ENCODE assay signal across 22 cellular contexts in genomic region chr4:9947168-9948062, GRCh38.
DNase-seq lines count a peak whose midpoint lies in the region; ATAC-seq, FAIRE-seq and TF ChIP-seq lines count a peak whose summit lies in the region.
"Had no signal": no experiment of that assay in that cellular context is flagged by ENCODE, and none has a peak within 500 bp of the region (broad histone marks: within the 10 kb centered on the region; RNA-seq: fewer than 3 reads in every experiment).

No MANE protein-coding gene starts in this region.

- no peaks in the 10 kb centered on the region for H3K9me3 Mint-ChIP-seq in MCF 10A (ENCODE audit: unreplicated experiment)
- no peaks in the 10 kb centered on the region for H3K9me3 Mint-ChIP-seq in osteocyte (ENCODE audit: unreplicated experiment)

- DNase-seq in MCF 10A (ENCODE audit: unreplicated experiment) (no peak), mammary epithelial cell (no peak), right cardiac atrium (no peak), osteocyte (ENCODE audit: extremely low spot score, unreplicated experiment) (peak; percentile 65), vagina (ENCODE audit: extremely low spot score in 2 of 2) (peak; percentile 34 to 49), SW480 (ENCODE audit: low spot score) (no peak), GM19239 (ENCODE audit: insufficient read length, low spot score) (no peak), MV-4-11 (lab: John Stamatoyannopoulos, UW) (no peak)
- DNase-seq: 8988T, COR-L47, H7, HFFc6, IMR-90, NCI-H1048, NCI-H1436, NCI-H2029, NCI-H2171, NCI-H526, PC-3 had no signal

- H2AFZ ChIP-seq in mammary epithelial cell (ENCODE audit: low read depth, low read length) = no peak overlapping the region

- H3K27ac ChIP-seq in mammary epithelial cell (ENCODE audit: insufficient read depth, low read depth, low read length) = no peak overlapping the region
- H3K27ac ChIP-seq in right cardiac atrium (ENCODE audit: low read length) = peak overlapping the region; percentile 42
- H3K27ac ChIP-seq in vagina = no peak overlapping the region
- H3K27ac ChIP-seq: HL-60, RWPE1 had no signal

- no peaks in the 10 kb centered on the region for H3K4me1 Mint-ChIP-seq in MCF 10A (ENCODE audit: insufficient read depth, unreplicated experiment)
- H3K4me1 Mint-ChIP-seq in osteocyte (ENCODE audit: unreplicated experiment) = no peaks in the 10 kb centered on the region

- H3K9me3 ChIP-seq in mammary epithelial cell (replicated peaks; ENCODE audit: insufficient read depth, low read length) (no peaks in the 10 kb centered on the region), right cardiac atrium (ENCODE audit: control insufficient read depth, low read length) (no peaks in the 10 kb centered on the region), vagina (no peaks in the 10 kb centered on the region)

- no peak for TF ChIP-seq POLR2A in vagina (IDR thresholded peaks at IDR 0.05)

- no peaks in the 10 kb centered on the region for H3K27me3 Mint-ChIP-seq in MCF 10A (ENCODE audit: insufficient read depth, unreplicated experiment)
- H3K27me3 Mint-ChIP-seq in osteocyte (ENCODE audit: unreplicated experiment) = no peaks in the 10 kb centered on the region

- no peaks in the 10 kb centered on the region for H4K20me1 ChIP-seq in mammary epithelial cell (ENCODE audit: insufficient read depth, low read length)

- H3K4me1 ChIP-seq in mammary epithelial cell (ENCODE audit: insufficient read depth, low read length) (no peaks in the 10 kb centered on the region), right cardiac atrium (ENCODE audit: control insufficient read depth, insufficient read depth, low read length) (peaks cover 8% of the 10 kb centered on the region), vagina (no peaks in the 10 kb centered on the region)

- CTCF ChIA-PET in MCF 10A (lab: Yijun Ruan, JAX) = interaction anchor here (0.7 kb wide), 1 partner anchor 12 kb away, joined by 3 read pairs; no protein-coding TSS in a partner anchor
- CTCF ChIA-PET in mammary epithelial cell (lab: Charles Lee; ENCODE audit: low non-redundant PET) = interaction anchor here (0.7 kb wide), 1 partner anchor 1388 kb away, joined by 6 read pairs; no protein-coding TSS in a partner anchor

- H3K9ac ChIP-seq in mammary epithelial cell (ENCODE audit: insufficient read depth, low read length) = no peak overlapping the region

- POLR2A ChIA-PET in MCF 10A (lab: Yijun Ruan, JAX) = no interaction called here

- H3K27ac Mint-ChIP-seq in MCF 10A (ENCODE audit: low read depth, unreplicated experiment) (peak overlapping the region; percentile 60), osteocyte (ENCODE audit: unreplicated experiment) (no peak overlapping the region)
- H3K27ac Mint-ChIP-seq: HFFc6 had no signal

- H3K79me2 ChIP-seq in mammary epithelial cell (ENCODE audit: insufficient read depth, low read length) = peaks cover 30% of the 10 kb centered on the region

- no peak for FAIRE-seq in GM19239 (lab: Jason Lieb, UNC)
- FAIRE-seq: G401.6 had no signal

- H3K36me3 Mint-ChIP-seq in MCF 10A (ENCODE audit: insufficient read depth, unreplicated experiment) (peaks cover 9% of the 10 kb centered on the region), osteocyte (ENCODE audit: unreplicated experiment) (no peaks in the 10 kb centered on the region)

- H3K4me2 ChIP-seq in mammary epithelial cell (ENCODE audit: insufficient read depth, low read depth, low read length) = no peak overlapping the region

- BruUV-seq in MCF 10A (replicated peaks; lab: Mats Ljungman, UMichigan) = no TSS peak
- no TSS peak for BruUV-seq in mammary epithelial cell (replicated peaks; lab: Mats Ljungman, UMichigan)

- 94% methylated on average over 9 of the region's 10 CpGs for WGBS in mammary epithelial cell (ENCODE audit: low coverage, missing lambda C conversion rate)
- 73% methylated on average over 10 of the region's 10 CpGs for WGBS in right cardiac atrium

- H3K4me3 ChIP-seq in mammary epithelial cell (replicated peaks in 1 of 3; ENCODE audit: insufficient read depth in 1 of 3, low read depth in 2 of 3, low read length in 3 of 3) (no peak overlapping the region), right cardiac atrium (ENCODE audit: low read length) (no peak overlapping the region), vagina (no peak overlapping the region)

- intact Hi-C loops in MCF 10A (cut with micrococcal nuclease) (no loop called here), mammary epithelial cell (cut with micrococcal nuclease) (no loop called here), right cardiac atrium (cut with DNase I) (no loop called here), vagina (cut with DNase I) (no loop called here)

- dilution Hi-C loops in mammary epithelial cell (cut with HindIII; ENCODE audit: low sequenced_read_pairs) = no loop called here

- H3K4me3 Mint-ChIP-seq in MCF 10A (ENCODE audit: unreplicated experiment) (no peak overlapping the region), osteocyte (ENCODE audit: unreplicated experiment) (no peak overlapping the region)
- H3K4me3 Mint-ChIP-seq: HFFc6 had no signal

- H3K27me3 ChIP-seq in mammary epithelial cell (ENCODE audit: insufficient read depth, low read length) (no peaks in the 10 kb centered on the region), right cardiac atrium (ENCODE audit: control insufficient read depth, insufficient read depth) (no peaks in the 10 kb centered on the region), vagina (no peaks in the 10 kb centered on the region)

- ATAC-seq in right cardiac atrium = peak in 1 of 2 donors; percentile 28
- ATAC-seq: PC-3 had no signal

- H3K36me3 ChIP-seq in mammary epithelial cell (ENCODE audit: insufficient read depth, low read length) (peaks cover 10% of the 10 kb centered on the region), vagina (no peaks in the 10 kb centered on the region)

- in situ Hi-C loops in mammary epithelial cell (cut with MboI; ENCODE audit: low sequenced_read_pairs in 2 of 2) = no loop called here

- TF ChIP-seq CTCF in MCF 10A (IDR thresholded peaks at IDR 0.05; ENCODE audit: unreplicated experiment) (no peak), mammary epithelial cell (conservative IDR thresholded peaks at IDR 0.05 in 1 of 2, IDR thresholded peaks at IDR 0.05 in 1 of 2; ENCODE audit: extremely low read depth in 1 of 2, insufficient read depth in 1 of 2, low read depth in 1 of 2, low read length in 2 of 2) (no peak), osteocyte (IDR thresholded peaks at IDR 0.05) (no peak), vagina (IDR thresholded peaks at IDR 0.05) (no peak)

Comparison
In these comparisons a context has a peak if more than half of its experiments do, and no peak if none do; other contexts are left out.
1. DNase-seq: peak in osteocyte (single experiment) and vagina (2 of 2); none in MCF 10A (single experiment), mammary epithelial cell (single experiment), right cardiac atrium (0 of 3), SW480 (single experiment), GM19239 (single experiment) and MV-4-11 (single experiment).